Comparison of ENCODE assay signal across 9 cellular contexts in the genomic region with DNA sequence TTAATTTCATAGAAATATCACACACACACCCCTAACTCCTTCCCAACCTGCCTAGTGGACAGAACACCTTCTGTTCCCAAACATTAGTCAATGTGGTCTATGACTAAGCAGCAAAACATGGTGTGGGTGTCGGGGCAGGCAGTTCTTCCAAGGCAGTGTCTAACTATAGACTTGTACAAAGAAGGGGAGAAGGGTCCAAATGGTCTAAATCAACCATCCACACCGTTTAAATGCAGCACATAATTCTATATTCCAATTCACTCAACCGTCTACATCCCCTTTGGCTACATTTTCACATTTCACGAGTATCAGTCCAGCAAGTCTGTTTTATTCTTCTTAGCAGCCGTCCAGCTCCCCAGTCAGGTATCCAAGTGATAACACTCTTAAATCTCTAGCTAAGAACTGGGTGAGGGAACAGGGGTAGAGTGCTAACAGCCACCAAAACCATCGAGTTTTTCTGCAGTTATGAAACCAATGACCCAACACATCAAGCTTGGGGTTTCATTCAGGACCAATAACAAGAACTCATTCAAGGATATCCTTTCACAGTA. TPM values are rescaled to one million over a fixed set of nuclear protein-coding genes. Genes with fewer than 3 reads are reported as not detected.
DNase-seq lines count a peak whose midpoint lies in the region; ATAC-seq, FAIRE-seq and TF ChIP-seq lines count a peak whose summit lies in the region.
"Had no signal": no experiment of that assay in that cellular context is flagged by ENCODE, and none has a peak within 500 bp of the region (broad histone marks: within the 10 kb centered on the region; RNA-seq: fewer than 3 reads in every experiment).

No MANE protein-coding gene starts in this region.

- H3K79me2 ChIP-seq in endothelial cell of umbilical vein (ENCODE audit: control insufficient read depth, insufficient read depth, low read length) (peaks cover 52% of the 10 kb centered on the region), parathyroid adenoma (peaks cover 9% of the 10 kb centered on the region)

- intact Hi-C loops in endothelial cell of umbilical vein (cut with micrococcal nuclease): loop anchor here (1.0 to 10.0 kb wide), 3 partner anchors 82 to 928 kb away; no protein-coding TSS in a partner anchor

- H3K27me3 Mint-ChIP-seq in activated CD8-positive, alpha-beta T cell treated with anti-CD3 and anti-CD28 coated beads, Interleukin-2, amount 10 ng/mL, durations not matched to agents 7 days and 5 days (ENCODE audit: low read depth): peaks cover 37% of the 10 kb centered on the region

- H3K4me1 ChIP-seq in endothelial cell of umbilical vein (ENCODE audit: control insufficient read depth, extremely low read depth, insufficient read depth, low read length) (peaks cover 37% of the 10 kb centered on the region), parathyroid adenoma (peaks cover 14% of the 10 kb centered on the region)

- no peak overlapping the region for H2AFZ ChIP-seq in endothelial cell of umbilical vein (ENCODE audit: low read depth, low read length)
- H2AFZ ChIP-seq in parathyroid adenoma: peak overlapping the region; percentile 85

- H3K27ac Mint-ChIP-seq in activated CD8-positive, alpha-beta T cell treated with anti-CD3 and anti-CD28 coated beads, Interleukin-2, amount 10 ng/mL, durations not matched to agents 7 days and 5 days: no peak overlapping the region
- H3K27ac Mint-ChIP-seq: brain had no signal

- CTCF ChIA-PET in endothelial cell of umbilical vein (lab: Charles Lee): no interaction called here
- CTCF ChIA-PET in activated CD8-positive, alpha-beta T cell treated with anti-CD3 and anti-CD28 coated beads, Interleukin-2, amount 10 ng/mL, durations not matched to agents 7 days and 5 days (lab: Charles Lee): no interaction called here

- peak overlapping the region; percentile 97 for H3K27ac ChIP-seq in endothelial cell of umbilical vein (ENCODE audit: insufficient read depth, low read depth, low read length)
- H3K27ac ChIP-seq in parathyroid adenoma: peak overlapping the region; percentile 98

- peaks cover 9% of the 10 kb centered on the region for H3K4me1 Mint-ChIP-seq in activated CD8-positive, alpha-beta T cell treated with anti-CD3 and anti-CD28 coated beads, Interleukin-2, amount 10 ng/mL, durations not matched to agents 7 days and 5 days (ENCODE audit: low read depth)

- H3K27me3 ChIP-seq in GM06990 (replicated peaks; ENCODE audit: control insufficient read depth, insufficient read depth, low read length) (no peaks in the 10 kb centered on the region), endothelial cell of umbilical vein (ENCODE audit: control insufficient read depth in 2 of 2, insufficient read depth in 2 of 2, low read length in 2 of 2) (no peaks in the 10 kb centered on the region), parathyroid adenoma (ENCODE audit: control insufficient read depth, insufficient read depth, low read length) (no peaks in the 10 kb centered on the region)

- BruUV-seq in endothelial cell of umbilical vein (replicated peaks; lab: Mats Ljungman, UMichigan): no TSS peak

- no peak for TF ChIP-seq CTCF in GM06990 (IDR thresholded peaks at IDR 0.05; ENCODE audit: insufficient read depth, low read length, poor library complexity, severe bottlenecking)
- no peak for TF ChIP-seq CTCF in endothelial cell of umbilical vein (IDR thresholded peaks at IDR 0.05; ENCODE audit: extremely low read depth in 1 of 2, insufficient read depth in 1 of 2, low read depth in 1 of 2, low read length in 2 of 2)
- TF ChIP-seq CTCF in parathyroid adenoma (IDR thresholded peaks at IDR 0.05): no peak

- H3K4me3 ChIP-seq in GM06990 (replicated peaks; ENCODE audit: low read depth, low read length): peak overlapping the region; percentile 79
- peak overlapping the region; percentile 65 to 99 (median 95) for H3K4me3 ChIP-seq in endothelial cell of umbilical vein (replicated peaks in 1 of 3; ENCODE audit: insufficient read depth in 1 of 3, low read depth in 1 of 3, low read length in 3 of 3)
- H3K4me3 ChIP-seq in parathyroid adenoma (ENCODE audit: low read depth, low read length): peak overlapping the region; percentile 40

- no peak overlapping the region for H3K4me3 Mint-ChIP-seq in activated CD8-positive, alpha-beta T cell treated with anti-CD3 and anti-CD28 coated beads, Interleukin-2, amount 10 ng/mL, durations not matched to agents 7 days and 5 days
- H3K4me3 Mint-ChIP-seq: brain had no signal

- H3K9me3 ChIP-seq in endothelial cell of umbilical vein (replicated peaks; ENCODE audit: control insufficient read depth, insufficient read depth, low read length) (no peaks in the 10 kb centered on the region), parathyroid adenoma (ENCODE audit: control insufficient read depth, low read length) (no peaks in the 10 kb centered on the region)

- no peaks in the 10 kb centered on the region for H3K36me3 Mint-ChIP-seq in activated CD8-positive, alpha-beta T cell treated with anti-CD3 and anti-CD28 coated beads, Interleukin-2, amount 10 ng/mL, durations not matched to agents 7 days and 5 days (ENCODE audit: low read depth)
- H3K36me3 Mint-ChIP-seq: brain had no signal

- peak overlapping the region; percentile 100 for H3K9ac ChIP-seq in endothelial cell of umbilical vein (replicated peaks; ENCODE audit: extremely low read depth, insufficient read depth, low read length)
- no peak overlapping the region for H3K9ac ChIP-seq in parathyroid adenoma

- peaks cover 3% of the 10 kb centered on the region for H4K20me1 ChIP-seq in endothelial cell of umbilical vein (replicated peaks; ENCODE audit: control insufficient read depth, extremely low read depth, insufficient read depth, low read length)

- no peak for FAIRE-seq in endothelial cell of umbilical vein (lab: Jason Lieb, UNC)

- TF ChIP-seq POLR2A in endothelial cell of umbilical vein (IDR thresholded peaks at IDR 0.05; ENCODE audit: low read depth, low read length): no peak

- H3K36me3 ChIP-seq in GM06990 (ENCODE audit: control insufficient read depth, insufficient read depth, low read length) (no peaks in the 10 kb centered on the region), endothelial cell of umbilical vein (ENCODE audit: control insufficient read depth in 2 of 2, extremely low read depth in 1 of 2, insufficient read depth in 2 of 2, low read length in 2 of 2) (no peaks in the 10 kb centered on the region), parathyroid adenoma (ENCODE audit: control insufficient read depth, insufficient read depth, low read length) (no peaks in the 10 kb centered on the region)

- no peaks in the 10 kb centered on the region for H3K9me1 ChIP-seq in endothelial cell of umbilical vein (replicated peaks; ENCODE audit: control insufficient read depth, extremely low read depth, insufficient read depth, low read length)

- no peaks in the 10 kb centered on the region for H3K9me3 Mint-ChIP-seq in activated CD8-positive, alpha-beta T cell treated with anti-CD3 and anti-CD28 coated beads, Interleukin-2, amount 10 ng/mL, durations not matched to agents 7 days and 5 days (ENCODE audit: insufficient read depth)
- H3K9me3 Mint-ChIP-seq: brain had no signal

- POLR2A ChIA-PET in endothelial cell of umbilical vein (lab: Charles Lee): interaction anchor here (0.7 kb wide), 1 partner anchor 92 kb away, joined by 3 read pairs; no protein-coding TSS in a partner anchor
- POLR2A ChIA-PET in activated CD8-positive, alpha-beta T cell treated with anti-CD3 and anti-CD28 coated beads, Interleukin-2, amount 10 ng/mL, durations not matched to agents 7 days and 5 days (lab: Charles Lee): no interaction called here

- H3K4me2 ChIP-seq in endothelial cell of umbilical vein (ENCODE audit: insufficient read depth, low read length): peak overlapping the region; percentile 99
- peak overlapping the region; percentile 52 for H3K4me2 ChIP-seq in parathyroid adenoma (ENCODE audit: low read length)

- no peak for ATAC-seq in activated CD8-positive, alpha-beta T cell treated with anti-CD3 and anti-CD28 coated beads, Interleukin-2, amount 10 ng/mL, durations not matched to agents 7 days and 5 days
- no peak for ATAC-seq in activated CD4-positive, CD25-positive, alpha-beta regulatory T cell treated with anti-CD3 and anti-CD28 coated beads, Interleukin-2, amount 50 U/mL, for 24 hours

- dilution Hi-C loops in endothelial cell of umbilical vein (cut with MboI; ENCODE audit: extremely low pct_ligation_motif_present, low sequenced_read_pairs): no loop called here

- DNase-seq in GM06990 (ENCODE audit: extremely low read depth, insufficient read length): peak; percentile 27
- DNase-seq in LoVo (ENCODE audit: low spot score): peak; percentile 86
- DNase-seq in endothelial cell of umbilical vein (ENCODE audit: low read depth, low spot score): peak; percentile 61
- DNase-seq in NCI-H2081 treated with DMSO at 0.1 percent for 48 hours (lab: John Stamatoyannopoulos, UW): no peak
- no peak for DNase-seq in activated CD8-positive, alpha-beta T cell treated with anti-CD3 and anti-CD28 coated beads, Interleukin-2, amount 10 ng/mL, durations not matched to agents 7 days and 5 days
- no peak for DNase-seq in globus pallidus (ENCODE audit: low spot score)

TF ChIP-seq in endothelial cell of umbilical vein, 7 proteins besides CTCF, POLR2A, EP300 and RAD21:
- TF ChIP-seq JUN (IDR thresholded peaks at IDR 0.05; ENCODE audit: borderline replicate concordance, insufficient read depth, insufficient read length, low read depth) (peak; percentile 32), FOS (IDR thresholded peaks at IDR 0.05; ENCODE audit: borderline replicate concordance, insufficient read depth, low read length) (peak; percentile 51)
- TF ChIP-seq, protein P1, sequence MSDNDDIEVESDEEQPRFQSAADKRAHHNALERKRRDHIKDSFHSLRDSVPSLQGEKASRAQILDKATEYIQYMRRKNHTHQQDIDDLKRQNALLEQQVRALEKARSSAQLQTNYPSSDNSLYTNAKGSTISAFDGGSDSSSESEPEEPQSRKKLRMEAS (IDR thresholded peaks at IDR 0.05; ENCODE audit: insufficient read depth, insufficient read length): no peak

RNA-seq across cellular contexts. Expression of a gene that starts 3.4 kb away (rescaled TPM):
- total RNA-seq in endothelial cell of umbilical vein: 29.8 and 33.6 TPM in 2 replicates
- 10.6 and 16.2 TPM in 2 replicates for polyA plus RNA-seq in endothelial cell of umbilical vein
- polyA plus RNA-seq in endothelial cell of umbilical vein (2011; cell fraction: cytosol; rRNA removed): 14.6 and 15.8 TPM in 2 replicates
- 39.5 and 45.2 TPM in 2 replicates for polyA plus RNA-seq in endothelial cell of umbilical vein (2011; cell fraction: nucleus; rRNA removed)
- 14.6 and 21.7 TPM in 2 replicates for polyA plus RNA-seq in endothelial cell of umbilical vein (2012)
- 23.4 and 26.0 TPM in 2 replicates for polyA minus RNA-seq in endothelial cell of umbilical vein
- polyA minus RNA-seq in endothelial cell of umbilical vein (2011; cell fraction: cytosol; rRNA and poly(A)+ RNA removed): not detected
- 63.4 and 70.7 TPM in 2 replicates for polyA minus RNA-seq in endothelial cell of umbilical vein (2011; cell fraction: nucleus; rRNA and poly(A)+ RNA removed)
- total RNA-seq in activated CD8-positive, alpha-beta T cell treated with anti-CD3 and anti-CD28 coated beads, Interleukin-2, amount 10 ng/mL, durations not matched to agents 7 days and 5 days: not detected

Comparison
In these comparisons a context has a peak if more than half of its experiments do, and no peak if none do; other contexts are left out.
1. DNase-seq: peak in GM06990 (single experiment), LoVo (single experiment) and endothelial cell of umbilical vein (single experiment); none in NCI-H2081 treated with DMSO at 0.1 percent for 48 hours (single experiment), activated CD8-positive, alpha-beta T cell treated with anti-CD3 and anti-CD28 coated beads, Interleukin-2, amount 10 ng/mL, durations not matched to agents 7 days and 5 days (single experiment) and globus pallidus (single experiment).
2. H3K4me3 ChIP-seq: peak in every context shown above with its lines; median percentile 95 in endothelial cell of umbilical vein; 79 in GM06990; 40 in parathyroid adenoma.
3. RNA of a gene that starts 3.4 kb away (total RNA-seq): 29.8 to 33.6 TPM in endothelial cell of umbilical vein; not detected in activated CD8-positive, alpha-beta T cell treated with anti-CD3 and anti-CD28 coated beads, Interleukin-2, amount 10 ng/mL, durations not matched to agents 7 days and 5 days; every median in the first group is over 10 times any median in the second.